Comparison of ENCODE assay signal across 10 cellular contexts in the genomic region with DNA sequence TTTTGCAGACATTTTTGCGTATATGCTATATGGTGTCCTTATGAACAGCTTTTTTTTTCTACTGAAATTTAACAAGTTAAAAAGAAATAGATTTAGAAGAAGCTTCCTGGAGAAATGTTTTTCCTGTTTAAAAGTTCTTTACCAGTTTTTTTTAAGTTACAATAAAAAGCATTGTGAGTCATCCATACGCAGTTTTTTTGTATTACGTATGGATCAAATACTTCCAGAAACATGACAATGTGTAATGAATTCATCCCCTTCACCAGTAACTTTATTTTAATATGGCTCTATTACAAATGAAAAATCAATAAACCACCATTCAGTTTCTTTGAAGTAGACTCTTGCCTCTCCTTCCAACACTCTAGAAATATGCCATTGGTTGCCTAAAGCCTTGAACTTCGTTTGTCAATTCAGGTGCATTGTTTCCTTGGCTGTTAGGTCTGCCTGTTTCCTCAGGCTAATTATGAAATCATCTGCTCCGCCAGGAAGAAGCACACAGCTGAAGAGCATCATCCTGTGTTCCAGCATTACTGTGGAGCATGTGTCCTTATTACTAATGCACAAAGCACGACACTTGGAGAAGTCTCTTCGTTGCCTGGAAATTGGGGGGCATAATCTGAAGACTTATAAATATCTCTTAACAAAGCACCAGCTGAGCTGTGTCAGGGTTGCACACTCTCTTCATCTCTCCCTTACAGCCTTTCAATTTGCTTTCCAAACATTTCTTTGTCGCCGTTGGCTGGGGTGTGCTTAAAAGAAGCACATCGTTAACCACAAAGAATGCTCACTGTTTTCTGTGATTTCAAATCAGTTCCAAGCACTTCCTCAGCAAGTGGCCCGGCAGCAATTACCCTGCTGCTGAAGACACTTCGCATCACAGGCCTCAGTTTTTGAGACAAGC. TPM values are rescaled to one million over a fixed set of nuclear protein-coding genes. Genes with fewer than 3 reads are reported as not detected.
DNase-seq lines count a peak whose midpoint lies in the region; ATAC-seq and TF ChIP-seq lines count a peak whose summit lies in the region.
"Had no signal": no experiment of that assay in that cellular context is flagged by ENCODE, and none has a peak within 500 bp of the region (broad histone marks: within the 10 kb centered on the region; RNA-seq: fewer than 3 reads in every experiment).

No MANE protein-coding gene starts in this region.

- H3K36me3 Mint-ChIP-seq in activated naive CD8-positive, alpha-beta T cell treated with anti-CD3 and anti-CD28 coated beads for 36 hours: no peaks in the 10 kb centered on the region

- peaks cover 13 to 30% of the 10 kb centered on the region in 2 experiments; a peak in 3 of 4 replicates for H3K79me1 ChIP-seq in IMR-90 (ENCODE audit: low read depth in 1 of 2, low read length in 2 of 2)

- H3K23ac ChIP-seq in IMR-90 (ENCODE audit: low read depth, low read length): peak overlapping the region; percentile 70

- intact Hi-C loops in IMR-90 (cut with micrococcal nuclease): loop anchor here (2.0 kb wide), 2 partner anchors 33 to 91 kb away; no protein-coding TSS in a partner anchor

- peak overlapping the region; percentile 37 for H3K4me2 ChIP-seq in IMR-90 (ENCODE audit: low read depth, low read length)

- no TSS peak for BruUV-seq in IMR-90 (replicated peaks; lab: Mats Ljungman, UMichigan)

- H2AFZ ChIP-seq in IMR-90 (replicated peaks; ENCODE audit: low read length, poor library complexity): peak overlapping the region; percentile 59

- H3K36me3 ChIP-seq in IMR-90 (ENCODE audit: control insufficient read depth, insufficient read depth, low read length): no peaks in the 10 kb centered on the region
- H3K36me3 ChIP-seq in kidney epithelial cell (ENCODE audit: control insufficient read depth, insufficient read depth, low read length): no peaks in the 10 kb centered on the region

- peak overlapping the region; percentile 83 for H2BK20ac ChIP-seq in IMR-90 (ENCODE audit: low read depth, low read length)

- peaks cover 14% of the 10 kb centered on the region for H3K4me1 ChIP-seq in IMR-90 (ENCODE audit: control insufficient read depth, insufficient read depth, low read length)

- H2AK9ac ChIP-seq in IMR-90 (replicated peaks; ENCODE audit: low read depth, low read length, poor library complexity): peak overlapping the region; percentile 10

- in situ Hi-C loops in IMR-90 (cut with MboI; ENCODE audit: low sequenced_read_pairs): no loop called here

- no peak for TF ChIP-seq RAD21 in IMR-90 (IDR thresholded peaks at IDR 0.05; ENCODE audit: low read length)

- peaks cover 21% of the 10 kb centered on the region for H3K9me3 Mint-ChIP-seq in activated naive CD8-positive, alpha-beta T cell treated with anti-CD3 and anti-CD28 coated beads for 36 hours

- no peak overlapping the region for H3K27ac Mint-ChIP-seq in activated naive CD8-positive, alpha-beta T cell treated with anti-CD3 and anti-CD28 coated beads for 36 hours

- H3K27ac ChIP-seq in IMR-90 (ENCODE audit: insufficient read depth, low read length): peak overlapping the region; percentile 93

- dilution Hi-C loops in IMR-90 (cut with HindIII; ENCODE audit: low sequenced_read_pairs, unreplicated experiment): no loop called here

- H4K8ac ChIP-seq in IMR-90 (ENCODE audit: low read depth in 2 of 2, low read length in 2 of 2): peak overlapping the region; percentile 72 to 73

- CTCF ChIA-PET in IMR-90 (lab: Yijun Ruan, JAX): interaction anchor here (1.5 to 1.6 kb wide), 2 partner anchors 9 to 111 kb away, joined by 3 to 4 read pairs; no protein-coding TSS in a partner anchor

- TF ChIP-seq CTCF in IMR-90 (conservative IDR thresholded peaks at IDR 0.05; ENCODE audit: low read depth, low read length) (no peak), choroid plexus epithelial cell (conservative IDR thresholded peaks at IDR 0.05; ENCODE audit: low read depth, low read length) (no peak), kidney epithelial cell (IDR thresholded peaks at IDR 0.05; ENCODE audit: insufficient read depth, low read length, poor library complexity, severe bottlenecking) (no peak)

- no peaks in the 10 kb centered on the region for H3K4me1 Mint-ChIP-seq in activated naive CD8-positive, alpha-beta T cell treated with anti-CD3 and anti-CD28 coated beads for 36 hours

- peak overlapping the region; percentile 86 for H2BK120ac ChIP-seq in IMR-90 (ENCODE audit: low read depth, low read length)

- peak overlapping the region; percentile 68; the same call in 1 of the 2 replicates for H3K18ac ChIP-seq in IMR-90 (ENCODE audit: low read depth, low read length)

- peak overlapping the region; percentile 52; the same call in 1 of the 2 replicates for H3K56ac ChIP-seq in IMR-90 (ENCODE audit: extremely low read depth, insufficient read depth, low read length)

- H2BK5ac ChIP-seq in IMR-90 (ENCODE audit: low read depth, low read length, poor library complexity, severe bottlenecking): peak overlapping the region; percentile 83

- H2AK5ac ChIP-seq in IMR-90 (ENCODE audit: low read depth, low read length): peak overlapping the region; percentile 54; the same call in 1 of the 2 replicates

- peak overlapping the region; percentile 75 for H3K4ac ChIP-seq in IMR-90 (ENCODE audit: low read depth, low read length)

- H3K9ac ChIP-seq in IMR-90 (ENCODE audit: low read depth, low read length): peak overlapping the region; percentile 49

- ATAC-seq in IMR-90 (ENCODE audit: low read depth) (peak; percentile 93), HG03045 (IDR thresholded peaks at IDR 0.05; ENCODE audit: unreplicated experiment) (no peak)

- H2BK15ac ChIP-seq in IMR-90 (ENCODE audit: low read depth, low read length): peak overlapping the region; percentile 27; the same call in 1 of the 3 replicates

- peaks cover 4% of the 10 kb centered on the region; the same call in 1 of the 2 replicates for H3K9me1 ChIP-seq in IMR-90 (ENCODE audit: insufficient read depth, low read length)

- peak overlapping the region; percentile 45; the same call in 1 of the 2 replicates for H4K5ac ChIP-seq in IMR-90 (ENCODE audit: low read depth, low read length)

- no peak for TF ChIP-seq POLR2A in IMR-90 (IDR thresholded peaks at IDR 0.05; ENCODE audit: low read depth, low read length)

- DNase-seq in IMR-90 (peak; percentile 96), choroid plexus epithelial cell (ENCODE audit: low read depth) (peak; percentile 85), kidney epithelial cell (ENCODE audit: low read depth) (peak; percentile 68), superior temporal gyrus (ENCODE audit: extremely low spot score) (peak; percentile 28), HPDE6-E6E7 (ENCODE audit: extremely low spot score) (no peak), ureter (ENCODE audit: low spot score) (no peak)
- DNase-seq in activated naive CD8-positive, alpha-beta T cell treated with anti-CD3 and anti-CD28 coated beads for 36 hours: no peak
- DNase-seq: NCI-H1694 treated with DMSO at 0.1 percent for 48 hours had no signal

- 0% methylated on average over 1 of the region's 12 CpGs; no CpG with 5 or more reads in 1 of the 2 experiments for WGBS in IMR-90 (ENCODE audit: extremely low coverage in 2 of 2, insufficient read length in 1 of 2), 2 experiments

- H3K27me3 ChIP-seq in IMR-90 (ENCODE audit: control insufficient read depth, insufficient read depth, low read length) (no peaks in the 10 kb centered on the region), kidney epithelial cell (ENCODE audit: control insufficient read depth, insufficient read depth, low read length) (no peaks in the 10 kb centered on the region)

- POLR2A ChIA-PET in IMR-90 (lab: Charles Lee; ENCODE audit: unreplicated experiment): no interaction called here

- peak overlapping the region; percentile 78 for H3K14ac ChIP-seq in IMR-90 (replicated peaks; ENCODE audit: low read depth, low read length)

- H3K4me3 Mint-ChIP-seq in activated naive CD8-positive, alpha-beta T cell treated with anti-CD3 and anti-CD28 coated beads for 36 hours: no peak overlapping the region
- H3K4me3 Mint-ChIP-seq: memory B cell had no signal

- H3K4me3 ChIP-seq in IMR-90 (ENCODE audit: insufficient read depth, low read depth, low read length) (no peak overlapping the region; the same call in 1 of the 2 replicates), choroid plexus epithelial cell (ENCODE audit: low read depth, low read length) (no peak overlapping the region), kidney epithelial cell (ENCODE audit: low read depth, low read length) (no peak overlapping the region)

- peak overlapping the region; percentile 76 for H4K91ac ChIP-seq in IMR-90 (ENCODE audit: insufficient read depth, low read depth, low read length)

- no peaks in the 10 kb centered on the region for H3K9me3 ChIP-seq in IMR-90 (ENCODE audit: control insufficient read depth, insufficient read depth, low read length)

- peaks cover 43% of the 10 kb centered on the region for H3K27me3 Mint-ChIP-seq in activated naive CD8-positive, alpha-beta T cell treated with anti-CD3 and anti-CD28 coated beads for 36 hours
- H3K27me3 Mint-ChIP-seq: memory B cell had no signal

- no peaks in the 10 kb centered on the region for H4K20me1 ChIP-seq in IMR-90 (ENCODE audit: insufficient read depth, low read length)

TF ChIP-seq in IMR-90, 13 proteins besides CTCF, POLR2A, EP300 and RAD21 (continues in another document):
- TF ChIP-seq FOS (IDR thresholded peaks at IDR 0.05; ENCODE audit: low read depth, low read length): 0 out of 2 replicates have a peak, but pooled peaks have one; percentile 15
- TF ChIP-seq USF2 (IDR thresholded peaks at IDR 0.05; ENCODE audit: low read depth, low read length): peak; percentile 49; the same call in 1 of the 2 replicates
- TF ChIP-seq CEBPB (IDR thresholded peaks at IDR 0.05; ENCODE audit: low read depth, low read length): peak; percentile 79
- TF ChIP-seq MAFK (IDR thresholded peaks at IDR 0.05; ENCODE audit: low read depth, low read length): no peak
- TF ChIP-seq MXI1 (IDR thresholded peaks at IDR 0.05; ENCODE audit: borderline replicate concordance, low read depth, low read length): no peak; the same call in 1 of the 2 replicates
- no peak for TF ChIP-seq CHD1 (IDR thresholded peaks at IDR 0.05; ENCODE audit: low read depth, low read length)
- TF ChIP-seq MAZ (IDR thresholded peaks at IDR 0.05; ENCODE audit: borderline replicate concordance, low read depth, low read length): no peak

RNA-seq across cellular contexts. Expression of gene MOXD1, which starts 9.6 kb away (rescaled TPM):
- total RNA-seq in IMR-90 (2012; rRNA removed) (10.0 and 10.6 TPM in 2 replicates), kidney epithelial cell (20.3 and 22.6 TPM in 2 replicates), ureter (13.8 TPM)
- 16.5 and 19.4 TPM in 2 replicates for polyA plus RNA-seq in IMR-90 (2012; rRNA removed)
- 9.7 and 11.3 TPM in 2 replicates for polyA plus RNA-seq in IMR-90 (2012; cell fraction: cytosol; rRNA removed)
- 2.0 and 13.7 TPM in 2 replicates for polyA plus RNA-seq in IMR-90 (2012; cell fraction: nucleus; rRNA removed; ENCODE audit: low replicate concordance)
- total RNA-seq in activated naive CD8-positive, alpha-beta T cell treated with anti-CD3 and anti-CD28 coated beads for 36 hours: not detected

Comparison
In these comparisons a context has a peak if more than half of its experiments do, and no peak if none do; other contexts are left out.
1. DNase-seq: peak in IMR-90 (single experiment), choroid plexus epithelial cell (single experiment), kidney epithelial cell (single experiment) and superior temporal gyrus (single experiment); none in activated naive CD8-positive, alpha-beta T cell treated with anti-CD3 and anti-CD28 coated beads for 36 hours (single experiment), HPDE6-E6E7 (single experiment) and ureter (single experiment).
2. RNA of gene MOXD1, which starts 9.6 kb away (total RNA-seq): 20.3 to 22.6 TPM in kidney epithelial cell, 13.8 TPM in ureter (single experiment) and 10.0 to 10.6 TPM in IMR-90; not detected in activated naive CD8-positive, alpha-beta T cell treated with anti-CD3 and anti-CD28 coated beads for 36 hours; every median in the first group is over 10 times any median in the second.